In the genomic region with DNA sequence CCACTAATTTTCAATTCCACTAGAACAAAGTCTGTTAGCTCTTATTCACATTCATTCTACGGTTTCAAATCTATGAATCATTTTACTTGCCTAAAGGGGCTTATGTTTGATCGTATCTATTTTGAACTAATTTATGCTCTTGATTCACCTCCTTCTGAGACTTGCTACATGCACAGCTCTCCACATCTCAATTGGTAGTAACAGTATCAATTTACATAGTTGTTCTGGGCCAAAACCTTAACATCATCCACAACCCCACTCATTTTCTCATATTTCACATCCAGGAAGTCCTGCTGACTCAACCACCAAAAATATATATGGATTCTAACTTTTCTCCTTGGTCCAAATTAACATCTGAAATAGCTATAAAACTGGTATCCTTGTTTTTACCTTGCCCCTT, we compare ENCODE assay signal across 16 cellular contexts.
DNase-seq lines count a peak whose midpoint lies in the region; ATAC-seq and TF ChIP-seq lines count a peak whose summit lies in the region.
"Had no signal": no experiment of that assay in that cellular context is flagged by ENCODE, and none has a peak within 500 bp of the region (broad histone marks: within the 10 kb centered on the region; RNA-seq: fewer than 3 reads in every experiment).

No MANE protein-coding gene starts in this region.

- H3K27ac ChIP-seq in RWPE2 (ENCODE audit: poor library complexity, severe bottlenecking) (peak overlapping the region; percentile 94), epithelial cell of prostate (peak overlapping the region; percentile 82)
- H3K27ac ChIP-seq: 22Rv1, esophagus muscularis mucosa, sigmoid colon, VCaP had no signal

- no peaks in the 10 kb centered on the region for H3K9me3 ChIP-seq in RWPE2 (ENCODE audit: severe bottlenecking)
- H3K9me3 ChIP-seq: Caco-2, esophagus muscularis mucosa, sigmoid colon had no signal

- ATAC-seq in RWPE2 (ENCODE audit: low read depth) (peak; percentile 95), left lobe of liver (no peak), HG02970 (IDR thresholded peaks at IDR 0.05; ENCODE audit: low FRiP score, unreplicated experiment) (no peak)
- ATAC-seq: stimulated activated naive CD8-positive, alpha-beta T cell treated with anti-CD3 and anti-CD28 coated beads, Interleukin-15, amount 100 ng/mL, for 72 hours had no signal

- H3K36me3 ChIP-seq in RWPE2 (ENCODE audit: low read depth) = no peaks in the 10 kb centered on the region
- H3K36me3 ChIP-seq: esophagus muscularis mucosa, sigmoid colon had no signal

- H3K4me3 ChIP-seq in RWPE2 (ENCODE audit: severe bottlenecking) = no peak overlapping the region
- H3K4me3 ChIP-seq: esophagus muscularis mucosa, sigmoid colon had no signal

- H3K4me1 ChIP-seq in RWPE2 (ENCODE audit: insufficient read depth, poor library complexity, severe bottlenecking) = peaks cover 24% of the 10 kb centered on the region
- H3K4me1 ChIP-seq: Caco-2, esophagus muscularis mucosa, sigmoid colon had no signal

- DNase-seq in DMS 273 (lab: John Stamatoyannopoulos, UW; ENCODE audit: unreplicated experiment) (peak; percentile 1), DMS 273 treated with DMSO at 0.1 percent for 48 hours (lab: John Stamatoyannopoulos, UW) (no peak), RWPE2 (ENCODE audit: low spot score) (no peak), epithelial cell of prostate (ENCODE audit: low read depth, low spot score) (no peak), cerebellar cortex (ENCODE audit: low spot score) (no peak), left lobe of liver (ENCODE audit: low spot score) (no peak), erythroblast (lab: John Stamatoyannopoulos, UW) (no peak)
- DNase-seq: activated naive CD4-positive, alpha-beta T cell treated with anti-CD3 and anti-CD28 coated beads, Interleukin-2, amount 50 U/mL, for 16 hours; Caco-2; NCI-H1048; sigmoid colon; stimulated activated naive CD8-positive, alpha-beta T cell treated with anti-CD3 and anti-CD28 coated beads, Interleukin-15, amount 100 ng/mL, for 72 hours had no signal

- no peaks in the 10 kb centered on the region for H3K27me3 ChIP-seq in RWPE2 (ENCODE audit: insufficient read depth, poor library complexity, severe bottlenecking)
- H3K27me3 ChIP-seq: esophagus muscularis mucosa, sigmoid colon had no signal

- no peak for TF ChIP-seq CTCF in RWPE2 (IDR thresholded peaks at IDR 0.05; ENCODE audit: poor library complexity, severe bottlenecking)

- no peak for TF ChIP-seq POLR2A in erythroblast (IDR thresholded peaks at IDR 0.05; ENCODE audit: low read length)
